In genomic region chr12:3022411-3022810, GRCh38 we compare ENCODE assay signal across 18 cellular contexts. TPM values are rescaled to one million over a fixed set of nuclear protein-coding genes. Genes with fewer than 3 reads are reported as not detected.
DNase-seq lines count a peak whose midpoint lies in the region; ATAC-seq, FAIRE-seq and TF ChIP-seq lines count a peak whose summit lies in the region.
"Had no signal": no experiment of that assay in that cellular context is flagged by ENCODE, and none has a peak within 500 bp of the region (broad histone marks: within the 10 kb centered on the region; RNA-seq: fewer than 3 reads in every experiment).

No MANE protein-coding gene starts in this region.

- WGBS in small intestine, 3 donors = 72 to 88% (median 83%) methylated on average over 8 to 9 of the region's 9 CpGs
- WGBS in hepatocyte (ENCODE audit: low lambda C conversion rate, missing lambda C conversion rate) = 85% methylated on average over 9 of the region's 9 CpGs

- TF ChIP-seq CTCF in GM23338 (conservative IDR thresholded peaks at IDR 0.05; ENCODE audit: low read depth in 2 of 2) (no peak), HEK293 (tag by site-specific recombination; IDR thresholded peaks at IDR 0.05) (no peak), hepatocyte (IDR thresholded peaks at IDR 0.05; ENCODE audit: poor library complexity) (no peak)

- peak overlapping the region; percentile 12 for H3K27ac Mint-ChIP-seq in GM23338
- H3K27ac Mint-ChIP-seq: IgD-negative memory B cell had no signal

- H3K9me2 ChIP-seq in GM23338 (ENCODE audit: insufficient read depth) (no peaks in the 10 kb centered on the region), hepatocyte (replicated peaks; ENCODE audit: insufficient read depth) (no peaks in the 10 kb centered on the region)

- no peak for FAIRE-seq in small intestine (lab: Jason Lieb, UNC)
- FAIRE-seq: A549, D721Med, G401.6, GM12891 had no signal

- peaks cover 4% of the 10 kb centered on the region; the same call in 2 of the 3 replicates for H3K4me1 Mint-ChIP-seq in GM23338
- H3K4me1 Mint-ChIP-seq: CD4-positive, alpha-beta memory T cell; IgD-negative memory B cell had no signal

- H3K27me3 ChIP-seq in GM23338 (ENCODE audit: insufficient read depth) (no peaks in the 10 kb centered on the region), small intestine (ENCODE audit: control insufficient read depth in 2 of 2, insufficient read depth in 2 of 2, low read length in 2 of 2) (no peaks in the 10 kb centered on the region), hepatocyte (no peaks in the 10 kb centered on the region)
- H3K27me3 ChIP-seq: BE2C had no signal

- H3K36me3 ChIP-seq in GM23338 (ENCODE audit: insufficient read depth) (peaks cover 34% of the 10 kb centered on the region), HEK293 (ENCODE audit: control insufficient read depth in 2 of 2, insufficient read depth in 1 of 2, low read length in 2 of 2) (peaks cover 0 to 15% of the 10 kb centered on the region in 2 experiments; a peak in 2 of 3 replicates), small intestine (ENCODE audit: control insufficient read depth in 2 of 2, insufficient read depth in 2 of 2, low read length in 2 of 2) (no peaks in the 10 kb centered on the region), hepatocyte (replicated peaks; ENCODE audit: insufficient read depth, low read depth) (no peaks in the 10 kb centered on the region)
- H3K36me3 ChIP-seq: BE2C had no signal

- H3K79me2 ChIP-seq in GM23338 (replicated peaks; ENCODE audit: insufficient read depth) (no peaks in the 10 kb centered on the region), hepatocyte (no peaks in the 10 kb centered on the region)

- H3K27ac ChIP-seq in GM23338 (ENCODE audit: low read depth) (no peak overlapping the region), HEK293 (ENCODE audit: extremely low read depth, low read depth, low read length) (no peak overlapping the region), small intestine (ENCODE audit: low read depth in 1 of 2, low read length in 1 of 2) (peak overlapping the region in 1 of 2 donors; percentile 86), hepatocyte (no peak overlapping the region)
- H3K27ac ChIP-seq: A549, C4-2B had no signal

- H3K4me2 ChIP-seq in GM23338 = no peak overlapping the region
- no peak overlapping the region for H3K4me2 ChIP-seq in hepatocyte
- H3K4me2 ChIP-seq: A549 had no signal

- POLR2A ChIA-PET in HEK293 (lab: Yijun Ruan, JAX) = no interaction called here

- H2AFZ ChIP-seq in GM23338 (no peak overlapping the region), hepatocyte (no peak overlapping the region)

- H3K9me3 ChIP-seq in HEK293 (ENCODE audit: control insufficient read depth, insufficient read depth, low read depth, low read length) (no peaks in the 10 kb centered on the region), small intestine (ENCODE audit: control insufficient read depth, low read depth) (no peaks in the 10 kb centered on the region), hepatocyte (ENCODE audit: low read depth) (no peaks in the 10 kb centered on the region)
- H3K9me3 ChIP-seq: A549, BE2C had no signal

- CTCF ChIA-PET in HEK293 (lab: Yijun Ruan, JAX) = interaction anchor here (0.6 to 2.8 kb wide), 4 partner anchors 12 to 137 kb away, joined by 3 to 7 read pairs (median 4); no protein-coding TSS in a partner anchor

- ATAC-seq in GM23338 (no peak), GM19395 (IDR thresholded peaks at IDR 0.05; ENCODE audit: unreplicated experiment) (no peak)
- ATAC-seq: A549 had no signal

- DNase-seq in GM23338 (ENCODE audit: low spot score) (no peak), islet precursor cell (peak; percentile 56), small intestine (peak; percentile 18), hepatocyte (ENCODE audit: low spot score) (no peak)
- DNase-seq: BE2C; CD4-positive, alpha-beta memory T cell; DMS153; DMS79 treated with DMSO at 0.1 percent for 48 hours; EL; H7 had no signal

- no peak overlapping the region for H3K4me3 Mint-ChIP-seq in GM23338
- H3K4me3 Mint-ChIP-seq: CD4-positive, alpha-beta memory T cell; IgD-negative memory B cell had no signal

- no peaks in the 10 kb centered on the region; the same call in 2 of the 3 replicates for H3K9me3 Mint-ChIP-seq in GM23338
- H3K9me3 Mint-ChIP-seq: CD4-positive, alpha-beta memory T cell; IgD-negative memory B cell had no signal

- peaks cover 6% of the 10 kb centered on the region for H4K20me1 ChIP-seq in GM23338 (replicated peaks; ENCODE audit: insufficient read depth)
- H4K20me1 ChIP-seq in hepatocyte (ENCODE audit: insufficient read depth, poor library complexity, severe bottlenecking) = no peaks in the 10 kb centered on the region

- H3K27me3 Mint-ChIP-seq in GM23338 (ENCODE audit: insufficient read depth, low read depth, poor library complexity) = peaks cover 13% of the 10 kb centered on the region

- peaks cover 16% of the 10 kb centered on the region for H3F3A ChIP-seq in GM23338 (replicated peaks; ENCODE audit: low read depth)

- H3K4me3 ChIP-seq in GM23338 = no peak overlapping the region
- no peak overlapping the region for H3K4me3 ChIP-seq in HEK293 (ENCODE audit: low read depth, low read length)
- peak overlapping the region in 1 of 2 donors; percentile 16 for H3K4me3 ChIP-seq in small intestine (ENCODE audit: low read depth in 1 of 2, low read length in 2 of 2)
- no peak overlapping the region for H3K4me3 ChIP-seq in hepatocyte
- H3K4me3 ChIP-seq: A549 had no signal

- H3K36me3 Mint-ChIP-seq in GM23338 (ENCODE audit: low read depth) = peaks cover 77% of the 10 kb centered on the region
- H3K36me3 Mint-ChIP-seq: CD4-positive, alpha-beta memory T cell; IgD-negative memory B cell had no signal

- H3K4me1 ChIP-seq in GM23338 (ENCODE audit: insufficient read depth) = no peaks in the 10 kb centered on the region
- H3K4me1 ChIP-seq in HEK293 (ENCODE audit: control insufficient read depth, insufficient read depth, low read length) = no peaks in the 10 kb centered on the region
- H3K4me1 ChIP-seq in small intestine (ENCODE audit: control insufficient read depth in 2 of 2, insufficient read depth in 1 of 2, low read depth in 1 of 2, low read length in 1 of 2) = no peaks in the 10 kb centered on the region
- no peaks in the 10 kb centered on the region for H3K4me1 ChIP-seq in hepatocyte (ENCODE audit: insufficient read depth)
- H3K4me1 ChIP-seq: A549, BE2C had no signal

TF ChIP-seq in GM23338, 12 proteins besides CTCF, POLR2A, EP300 and RAD21 (continues in another document):
- TF ChIP-seq CREB1 (CRISPR knock-in tag; IDR thresholded peaks at IDR 0.05; ENCODE audit: low read depth) (no peak), EZH2 (IDR thresholded peaks at IDR 0.05; ENCODE audit: low read depth, unreplicated experiment) (no peak), NANOG (IDR thresholded peaks at IDR 0.05; ENCODE audit: borderline replicate concordance) (no peak), EZH2phosphoT487 (IDR thresholded peaks at IDR 0.05; ENCODE audit: unreplicated experiment) (no peak), ZNF114 (CRISPR knock-in tag; IDR thresholded peaks at IDR 0.05) (no peak)

TF ChIP-seq in HEK293, 187 proteins besides CTCF, POLR2A, EP300 and RAD21:
- no peak for TF ChIP-seq ZNF654 (tag by site-specific recombination; IDR thresholded peaks at IDR 0.05; ENCODE audit: low read depth)
- peak; percentile 79 for TF ChIP-seq EGR2 (tag by site-specific recombination; IDR thresholded peaks at IDR 0.05; ENCODE audit: low read depth)
- 0 out of 2 replicates have a peak, but pooled peaks have one; percentile 46 for TF ChIP-seq KLF1 (tag by site-specific recombination; IDR thresholded peaks at IDR 0.05)
- TF ChIP-seq KLF7 (tag by site-specific recombination; IDR thresholded peaks at IDR 0.05; ENCODE audit: borderline replicate concordance) = no peak
- TF ChIP-seq ZBTB8A (tag by site-specific recombination; IDR thresholded peaks at IDR 0.05) = no peak

RNA-seq across cellular contexts. Expression of gene TSPAN9, which starts 54.8 kb away (rescaled TPM):
- total RNA-seq in GM23338 (2014; rRNA removed; shearing (Covaris generic)) = 17.2 and 31.5 TPM in 2 replicates
- 5.1 and 6.0 TPM in 2 replicates for polyA plus RNA-seq in GM23338 (2016; fragmentation: Nextera tagmentation; extraction: Ambion mirVana)
- 10 to 100 TPM in 1 of 3 donors, 1 to 10 TPM in 2; 1.3 to 23.1 (median 2.4) TPM for polyA plus RNA-seq in small intestine
- total RNA-seq in hepatocyte = 35.3 and 38.6 TPM in 2 replicates
- polyA plus RNA-seq in hepatocyte = 16.6 and 19.8 TPM in 2 replicates
- polyA plus RNA-seq: CD4-positive, alpha-beta memory T cell; IgD-negative memory B cell had no signal

Comparison
In these comparisons a context has a peak if more than half of its experiments do, and no peak if none do; other contexts are left out.
1. DNase-seq: peak in islet precursor cell (single experiment) and small intestine (single experiment); none in GM23338 (single experiment) and hepatocyte (single experiment).